Comparison of ENCODE assay signal across 34 cellular contexts in the genomic region with DNA sequence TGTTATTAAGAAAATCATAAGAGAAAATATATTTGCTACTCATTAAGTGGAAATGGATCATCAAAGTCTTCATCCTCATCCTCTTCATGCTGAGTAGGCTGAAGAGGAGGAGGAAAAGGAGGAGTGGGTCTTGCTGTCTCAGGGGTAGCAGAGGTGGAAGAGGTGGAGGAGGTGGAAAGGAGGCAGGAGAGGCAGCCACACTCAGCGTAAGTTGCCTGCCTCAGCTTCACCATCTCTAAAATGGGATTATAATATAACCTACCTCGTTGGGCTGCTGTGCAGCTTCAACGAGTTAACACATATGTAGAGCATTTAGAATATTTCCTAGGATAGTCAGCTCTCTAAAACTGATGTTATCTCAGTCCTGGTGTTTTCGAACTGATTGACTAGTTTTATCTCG.
"Had no signal": no experiment of that assay in that cellular context is flagged by ENCODE, and none has a peak within 500 bp of the region (broad histone marks: within the 10 kb centered on the region; RNA-seq: fewer than 3 reads in every experiment).

No MANE protein-coding gene starts in this region.

- DNase-seq: Karpas-422, Kasumi-1, MG63, MM.1S, MV-4-11, NCI-H1048, NCI-H1092, NCI-H1092 treated with DMSO at 0.1 percent for 48 hours, NCI-H1105, NCI-H1105 treated with DMSO at 0.1 percent for 48 hours, NCI-H1417, NCI-H1417 treated with DMSO at 0.1 percent for 48 hours, NCI-H1436, NCI-H1436 treated with DMSO at 0.1 percent for 48 hours, NCI-H146, NCI-H1694, NCI-H1694 treated with DMSO at 0.1 percent for 48 hours, NCI-H187, NCI-H187 treated with DMSO at 0.1 percent for 48 hours, NCI-H1930, NCI-H2029, NCI-H2029 treated with DMSO at 0.1 percent for 48 hours, NCI-H2081, NCI-H2081 treated with DMSO at 0.1 percent for 48 hours, NCI-H2107, NCI-H2171, NCI-H2171 treated with DMSO at 0.1 percent for 48 hours, NCI-H2227 treated with DMSO at 0.1 percent for 48 hours, NCI-H226, NCI-H345, NCI-H446, NCI-H446 treated with DMSO at 0.1 percent for 48 hours, NCI-H510A had no signal

- H3K27me3 ChIP-seq: MG63 had no signal

- H3K36me3 ChIP-seq: MG63 had no signal

- H3K4me3 ChIP-seq: MG63 had no signal

- H3K4me2 ChIP-seq: KMS-11 had no signal

- H3K9ac ChIP-seq: KMS-11 had no signal

- H3K9me3 ChIP-seq: MG63 had no signal

- H3K27ac ChIP-seq: KMS-11 had no signal
